Comparison of ENCODE assay signal across 8 cellular contexts in genomic region chr1:63321788-63322247, GRCh38. TPM values are rescaled to one million over a fixed set of nuclear protein-coding genes. Genes with fewer than 3 reads are reported as not detected.
A peak's percentile ranks its signal among the peaks of the same experiment; 100 is the strongest.
DNase-seq lines count a peak whose midpoint lies in the region; ATAC-seq, FAIRE-seq and TF ChIP-seq lines count a peak whose summit lies in the region.

No MANE protein-coding gene starts in this region.

- TF ChIP-seq CTCF in HepG2 (CRISPR knock-in tag; IDR thresholded peaks at IDR 0.05) (no peak), upper lobe of right lung (IDR thresholded peaks at IDR 0.05) (no peak)

- ATAC-seq in GM21529 (IDR thresholded peaks at IDR 0.05; ENCODE audit: unreplicated experiment): peak; percentile 47
- ATAC-seq in HepG2: no peak
- ATAC-seq in upper lobe of right lung: no peak
- ATAC-seq in GM21447 (IDR thresholded peaks at IDR 0.05; ENCODE audit: unreplicated experiment): no peak

- peaks cover 77% of the 10 kb centered on the region for H3K27me3 Mint-ChIP-seq in activated T-cell treated with anti-CD3 and anti-CD28 coated beads, Interleukin-2, amount 50 U/mL, for 24 hours

- FAIRE-seq in HepG2 (lab: Jason Lieb, UNC): no peak

- WGBS in HepG2 (ENCODE audit: low lambda C conversion rate): 43% methylated on average over 18 of the region's 18 CpGs

- H2AFZ ChIP-seq in ACC112 (ENCODE audit: low read length, unreplicated experiment) (peak overlapping the region; percentile 66), HepG2 (ENCODE audit: low read length) (no peak overlapping the region)

- no peaks in the 10 kb centered on the region for H3K79me2 ChIP-seq in ACC112 (ENCODE audit: control insufficient read depth, insufficient read depth, low read length, unreplicated experiment)
- H3K79me2 ChIP-seq in HepG2 (ENCODE audit: insufficient read depth, low read length): no peaks in the 10 kb centered on the region

- H3K4me3 Mint-ChIP-seq in activated T-cell treated with anti-CD3 and anti-CD28 coated beads, Interleukin-2, amount 50 U/mL, for 24 hours: peak overlapping the region; percentile 71

- H3K36me3 Mint-ChIP-seq in activated T-cell treated with anti-CD3 and anti-CD28 coated beads, Interleukin-2, amount 50 U/mL, for 24 hours (ENCODE audit: low read depth): no peaks in the 10 kb centered on the region

- H3K27ac ChIP-seq in ACC112 (ENCODE audit: low read depth, low read length) (no peak overlapping the region), HepG2 (ENCODE audit: extremely low read length, insufficient read depth, low read length) (no peak overlapping the region), upper lobe of right lung (no peak overlapping the region)

- no peak overlapping the region for H3K9ac ChIP-seq in HepG2 (ENCODE audit: insufficient read depth, low read depth, low read length)

- H3K27ac Mint-ChIP-seq in activated T-cell treated with anti-CD3 and anti-CD28 coated beads, Interleukin-2, amount 50 U/mL, for 24 hours: peak overlapping the region; percentile 76

- CTCF ChIA-PET in HepG2 (lab: Yijun Ruan, JAX; ENCODE audit: low intra/inter-chr PET ratio, low total read pairs): no interaction called here

- H3K27me3 ChIP-seq in ACC112 (ENCODE audit: insufficient read depth, low read length): peaks cover 97% of the 10 kb centered on the region
- H3K27me3 ChIP-seq in HepG2 (ENCODE audit: control insufficient read depth in 1 of 2, insufficient read depth in 2 of 2, low read length in 2 of 2): peaks cover 11 to 59% of the 10 kb centered on the region in 2 experiments
- peaks cover 99% of the 10 kb centered on the region for H3K27me3 ChIP-seq in upper lobe of right lung

- H3K4me1 ChIP-seq in ACC112 (ENCODE audit: control insufficient read depth, insufficient read depth, low read length, unreplicated experiment) (no peaks in the 10 kb centered on the region), HepG2 (ENCODE audit: insufficient read depth, low read length) (peaks cover 19% of the 10 kb centered on the region), upper lobe of right lung (peaks cover 31% of the 10 kb centered on the region)

- POLR2A ChIA-PET in HepG2 (lab: Yijun Ruan, JAX): no interaction called here

- no peak for TF ChIP-seq RAD21 in HepG2 (CRISPR knock-in tag; IDR thresholded peaks at IDR 0.05)

- H3K4me3 ChIP-seq in ACC112 (ENCODE audit: low read depth, low read length): peak overlapping the region; percentile 79
- peak overlapping the region in 2 of 3 experiments; percentile 57 to 59; a peak in 3 of 6 replicates for H3K4me3 ChIP-seq in HepG2 (replicated peaks in 1 of 3; ENCODE audit: insufficient read depth in 1 of 3, low read depth in 2 of 3, low read length in 3 of 3)
- peak overlapping the region; percentile 54 for H3K4me3 ChIP-seq in upper lobe of right lung

- peak; percentile 36 for DNase-seq in activated T-cell treated with anti-CD3 and anti-CD28 coated beads, Interleukin-2, amount 50 U/mL, for 24 hours
- DNase-seq in HepG2 (ENCODE audit: low spot score) (no peak), upper lobe of right lung (no peak), C1 segment of cervical spinal cord (lab: John Stamatoyannopoulos, UW) (no peak), amygdala (lab: John Stamatoyannopoulos, UW) (no peak)

- no peak for TF ChIP-seq EP300 in HepG2 (IDR thresholded peaks at IDR 0.05; ENCODE audit: low read depth in 2 of 2, low read length in 2 of 2)
- TF ChIP-seq EP300 in HepG2 (CRISPR knock-in tag; IDR thresholded peaks at IDR 0.05; ENCODE audit: borderline replicate concordance): no peak

- no TSS peak for BruUV-seq in HepG2 (replicated peaks; lab: Mats Ljungman, UMichigan)

- H3K9me3 ChIP-seq in HepG2 (ENCODE audit: low read length) (no peaks in the 10 kb centered on the region), upper lobe of right lung (no peaks in the 10 kb centered on the region)

- intact Hi-C loops in HepG2 (cut with micrococcal nuclease; ENCODE audit: unreplicated experiment) (no loop called here), upper lobe of right lung (cut with DNase I) (no loop called here)

- peaks cover 52% of the 10 kb centered on the region for H3K4me1 Mint-ChIP-seq in activated T-cell treated with anti-CD3 and anti-CD28 coated beads, Interleukin-2, amount 50 U/mL, for 24 hours (ENCODE audit: low read depth)

- in situ Hi-C loops in HepG2 (cut with HindIII; ENCODE audit: extremely low pct_ligation_motif_present, low pct_unique_long_range_greater_than_20kb): no loop called here

- H3K36me3 ChIP-seq in ACC112 (ENCODE audit: insufficient read depth, low read length) (no peaks in the 10 kb centered on the region), HepG2 (replicated peaks in 1 of 2; ENCODE audit: control insufficient read depth in 1 of 2, insufficient read depth in 2 of 2, low read length in 2 of 2) (no peaks in the 10 kb centered on the region), upper lobe of right lung (no peaks in the 10 kb centered on the region)

- H4K20me1 ChIP-seq in HepG2 (ENCODE audit: insufficient read depth, low read length): no peaks in the 10 kb centered on the region

- TF ChIP-seq POLR2A in HepG2 (IDR thresholded peaks at IDR 0.05; ENCODE audit: insufficient read depth in 1 of 2, low read depth in 2 of 2, low read length in 2 of 2): no peak

- peaks cover 9% of the 10 kb centered on the region for H3K9me3 Mint-ChIP-seq in activated T-cell treated with anti-CD3 and anti-CD28 coated beads, Interleukin-2, amount 50 U/mL, for 24 hours

- H3K4me2 ChIP-seq in HepG2 (ENCODE audit: low read depth, low read length): peak overlapping the region; percentile 69

TF ChIP-seq in HepG2, 621 proteins besides CTCF, POLR2A, EP300 and RAD21 (continues in another document):
- TF ChIP-seq SP5 (CRISPR knock-in tag; IDR thresholded peaks at IDR 0.05; ENCODE audit: borderline replicate concordance, low read depth) (no peak), ZNF740 (CRISPR knock-in tag; IDR thresholded peaks at IDR 0.05) (no peak), ZNF558 (CRISPR knock-in tag; IDR thresholded peaks at IDR 0.05; ENCODE audit: borderline replicate concordance) (no peak)

RNA-seq across cellular contexts. Expression of gene FOXD3, which starts 0.5 kb away (rescaled TPM):
- total RNA-seq in HepG2 (2016; rRNA removed; fragmentation: Illumina TruSeq; extraction: Trizol): not detected in 2 replicates
- total RNA-seq in HepG2 (2016; cell fraction: cytosol; rRNA removed; fragmentation: Illumina TruSeq; extraction: Trizol; ENCODE audit: low read depth): not detected in 2 replicates
- total RNA-seq in HepG2 (2016; cell fraction: insoluble cytoplasmic fraction; rRNA removed; fragmentation: Illumina TruSeq; extraction: Trizol): not detected in 2 replicates
- total RNA-seq in HepG2 (2016; cell fraction: membrane; rRNA removed; fragmentation: Illumina TruSeq; extraction: Trizol): not detected in 2 replicates
- total RNA-seq in HepG2 (2016; cell fraction: nucleus; rRNA removed; fragmentation: Illumina TruSeq; extraction: Trizol): not detected in 2 replicates
- polyA plus RNA-seq in HepG2 (2011; rRNA removed): not detected in 2 replicates
- polyA plus RNA-seq in HepG2 (2011; cell fraction: cytosol; rRNA removed): not detected in 2 replicates
- polyA plus RNA-seq in HepG2 (2011; cell fraction: nucleus; rRNA removed): not detected in 2 replicates
- not detected in 2 replicates for polyA plus RNA-seq in HepG2 (2012)
- not detected in 2 replicates for polyA plus RNA-seq in HepG2 (2016; cell fraction: cytosol; fragmentation: Illumina TruSeq; extraction: Trizol; ENCODE audit: low read depth)
- not detected in 2 replicates for polyA plus RNA-seq in HepG2 (2016; cell fraction: insoluble cytoplasmic fraction; fragmentation: Illumina TruSeq; extraction: Trizol; ENCODE audit: low read depth)
- not detected in 2 replicates for polyA plus RNA-seq in HepG2 (2016; cell fraction: membrane; fragmentation: Illumina TruSeq; extraction: Trizol; ENCODE audit: low read depth)
- polyA plus RNA-seq in HepG2 (2016; cell fraction: nucleus; fragmentation: Illumina TruSeq; extraction: Trizol; ENCODE audit: insufficient read depth, low read depth): not detected in 2 replicates
- not detected in 2 replicates for polyA minus RNA-seq in HepG2 (2011; rRNA and poly(A)+ RNA removed; ENCODE audit: low replicate concordance)
- not detected in 2 replicates for polyA minus RNA-seq in HepG2 (2011; cell fraction: cytosol; rRNA and poly(A)+ RNA removed)
- polyA minus RNA-seq in HepG2 (2011; cell fraction: nucleus; rRNA and poly(A)+ RNA removed): not detected in 2 replicates
- total RNA-seq in upper lobe of right lung: not detected

RNA-seq across cellular contexts. Expression of gene ALG6, which starts 45.6 kb away (rescaled TPM):
- total RNA-seq in HepG2 (2016; rRNA removed; fragmentation: Illumina TruSeq; extraction: Trizol): 4.5 and 8.1 TPM in 2 replicates
- total RNA-seq in HepG2 (2016; cell fraction: cytosol; rRNA removed; fragmentation: Illumina TruSeq; extraction: Trizol; ENCODE audit: low read depth): 1.4 and 2.8 TPM in 2 replicates
- 4.9 and 8.6 TPM in 2 replicates for total RNA-seq in HepG2 (2016; cell fraction: insoluble cytoplasmic fraction; rRNA removed; fragmentation: Illumina TruSeq; extraction: Trizol)
- 3.1 and 3.9 TPM in 2 replicates for total RNA-seq in HepG2 (2016; cell fraction: membrane; rRNA removed; fragmentation: Illumina TruSeq; extraction: Trizol)
- total RNA-seq in HepG2 (2016; cell fraction: nucleus; rRNA removed; fragmentation: Illumina TruSeq; extraction: Trizol): 14.7 and 17.1 TPM in 2 replicates
- 4.4 and 6.8 TPM in 2 replicates for polyA plus RNA-seq in HepG2 (2011; rRNA removed)
- polyA plus RNA-seq in HepG2 (2011; cell fraction: cytosol; rRNA removed): 2.0 and 3.2 TPM in 2 replicates
- 3.6 and 4.7 TPM in 2 replicates for polyA plus RNA-seq in HepG2 (2011; cell fraction: nucleus; rRNA removed)
- polyA plus RNA-seq in HepG2 (2012): 5.5 and 6.3 TPM in 2 replicates
- polyA plus RNA-seq in HepG2 (2016; cell fraction: cytosol; fragmentation: Illumina TruSeq; extraction: Trizol; ENCODE audit: low read depth): 1.6 and 1.7 TPM in 2 replicates
- polyA plus RNA-seq in HepG2 (2016; cell fraction: insoluble cytoplasmic fraction; fragmentation: Illumina TruSeq; extraction: Trizol; ENCODE audit: low read depth): 4.7 and 5.3 TPM in 2 replicates
- 2.3 and 2.7 TPM in 2 replicates for polyA plus RNA-seq in HepG2 (2016; cell fraction: membrane; fragmentation: Illumina TruSeq; extraction: Trizol; ENCODE audit: low read depth)
- polyA plus RNA-seq in HepG2 (2016; cell fraction: nucleus; fragmentation: Illumina TruSeq; extraction: Trizol; ENCODE audit: insufficient read depth, low read depth): 19.6 and 21.1 TPM in 2 replicates
- 3.0 and 7.1 TPM in 2 replicates for polyA minus RNA-seq in HepG2 (2011; rRNA and poly(A)+ RNA removed; ENCODE audit: low replicate concordance)
- polyA minus RNA-seq in HepG2 (2011; cell fraction: cytosol; rRNA and poly(A)+ RNA removed): 3.1 and 3.4 TPM in 2 replicates
- 12.0 and 16.0 TPM in 2 replicates for polyA minus RNA-seq in HepG2 (2011; cell fraction: nucleus; rRNA and poly(A)+ RNA removed)
- total RNA-seq in upper lobe of right lung: 9.1 TPM
